In the genomic region with DNA sequence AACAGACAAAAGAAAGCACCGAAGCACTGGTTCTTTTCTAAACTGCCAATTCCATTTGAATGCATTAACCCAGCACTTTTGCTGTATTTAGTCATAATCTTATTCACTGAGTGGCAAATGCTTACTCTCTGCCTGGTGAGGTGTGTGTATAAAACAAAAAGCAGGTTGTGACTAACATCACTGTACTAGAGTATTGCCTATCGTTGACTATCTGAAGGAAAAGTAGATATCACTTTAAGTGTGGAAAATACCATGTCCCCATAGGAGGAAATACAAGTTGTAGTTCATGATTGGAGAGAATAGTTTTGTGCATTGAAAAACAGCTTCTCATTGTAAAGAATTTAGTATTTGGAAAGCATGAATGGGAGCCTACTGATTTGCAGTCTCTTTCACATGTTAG, we compare ENCODE assay signal across 10 cellular contexts. TPM values are rescaled to one million over a fixed set of nuclear protein-coding genes. Genes with fewer than 3 reads are reported as not detected.
A peak's percentile ranks its signal among the peaks of the same experiment; 100 is the strongest.
DNase-seq lines count a peak whose midpoint lies in the region; ATAC-seq, FAIRE-seq and TF ChIP-seq lines count a peak whose summit lies in the region.
"Had no signal": no experiment of that assay in that cellular context is flagged by ENCODE, and none has a peak within 500 bp of the region (broad histone marks: within the 10 kb centered on the region; RNA-seq: fewer than 3 reads in every experiment).

No MANE protein-coding gene starts in this region.

- CTCF ChIA-PET in MCF 10A (lab: Yijun Ruan, JAX) (interaction anchor here (0.7 to 3.9 kb wide), 4 partner anchors 41 to 149 kb away, joined by 3 to 41 read pairs (median 6); no protein-coding TSS in a partner anchor), HepG2 (lab: Yijun Ruan, JAX; ENCODE audit: low intra/inter-chr PET ratio, low total read pairs) (no interaction called here), OCI-LY7 (lab: Charles Lee; ENCODE audit: unreplicated experiment) (no interaction called here)

- BruUV-seq in MCF 10A (replicated peaks; lab: Mats Ljungman, UMichigan) (no TSS peak), HepG2 (replicated peaks; lab: Mats Ljungman, UMichigan) (no TSS peak), OCI-LY7 (replicated peaks; lab: Mats Ljungman, UMichigan) (no TSS peak)

- H3K36me3 ChIP-seq in Loucy (ENCODE audit: insufficient read depth, low read length): no peaks in the 10 kb centered on the region
- H3K36me3 ChIP-seq in HepG2 (replicated peaks in 1 of 2; ENCODE audit: control insufficient read depth in 1 of 2, insufficient read depth in 2 of 2, low read length in 2 of 2): no peaks in the 10 kb centered on the region
- H3K36me3 ChIP-seq in OCI-LY7 (ENCODE audit: insufficient read depth, low read length): no peaks in the 10 kb centered on the region

- H3K4me3 ChIP-seq in Loucy (ENCODE audit: low read length, poor library complexity, severe bottlenecking) (peak overlapping the region; percentile 85), HepG2 (replicated peaks in 1 of 3; ENCODE audit: insufficient read depth in 1 of 3, low read depth in 2 of 3, low read length in 3 of 3) (peak overlapping the region; percentile 90 to 96 (median 93); a peak in 5 of 6 replicates), OCI-LY7 (ENCODE audit: low read depth, low read length, poor library complexity, severe bottlenecking) (no peak overlapping the region)

- WGBS in HepG2 (ENCODE audit: low lambda C conversion rate): 6% methylated on average over 2 of the region's 2 CpGs

- H3K36me3 Mint-ChIP-seq in MCF 10A (ENCODE audit: insufficient read depth, unreplicated experiment): peaks cover 33% of the 10 kb centered on the region

- H3K9me3 Mint-ChIP-seq in MCF 10A (ENCODE audit: unreplicated experiment): no peaks in the 10 kb centered on the region

- H3K4me2 ChIP-seq in Loucy (ENCODE audit: low read depth, low read length, poor library complexity, severe bottlenecking) (peak overlapping the region; percentile 89), HepG2 (ENCODE audit: low read depth, low read length) (peak overlapping the region; percentile 87), OCI-LY7 (ENCODE audit: low read length) (no peak overlapping the region)

- H3F3A ChIP-seq in Loucy (ENCODE audit: low read depth): no peaks in the 10 kb centered on the region

- in situ Hi-C loops in HepG2 (cut with HindIII; ENCODE audit: extremely low pct_ligation_motif_present, low pct_unique_long_range_greater_than_20kb): loop anchor here (5.0 to 10.0 kb wide), 2 partner anchors 47 to 90 kb away; no protein-coding TSS in a partner anchor

- no peak overlapping the region for H2AFZ ChIP-seq in Loucy (ENCODE audit: low read length)
- H2AFZ ChIP-seq in HepG2 (ENCODE audit: low read length): no peak overlapping the region
- H2AFZ ChIP-seq in OCI-LY7 (ENCODE audit: low read length): no peak overlapping the region

- H3K4me1 ChIP-seq in Loucy (ENCODE audit: insufficient read depth, low read length, poor library complexity, severe bottlenecking): peaks cover 60% of the 10 kb centered on the region
- H3K4me1 ChIP-seq in HepG2 (ENCODE audit: insufficient read depth, low read length): peaks cover 62% of the 10 kb centered on the region
- peaks cover 19% of the 10 kb centered on the region for H3K4me1 ChIP-seq in OCI-LY7 (ENCODE audit: insufficient read depth, low read length, poor library complexity, severe bottlenecking)

- H4K20me1 ChIP-seq in Loucy (ENCODE audit: insufficient read depth, low read length, poor library complexity, severe bottlenecking) (peaks cover 11% of the 10 kb centered on the region), HepG2 (ENCODE audit: insufficient read depth, low read length) (peaks cover 11% of the 10 kb centered on the region; the same call in 1 of the 2 replicates), OCI-LY7 (ENCODE audit: insufficient read depth, low read length) (peaks cover 8% of the 10 kb centered on the region)

- no peaks in the 10 kb centered on the region for H3K9me2 ChIP-seq in Loucy (replicated peaks; ENCODE audit: low read depth, low read length)
- H3K9me2 ChIP-seq in OCI-LY7 (ENCODE audit: insufficient read depth, low read length): no peaks in the 10 kb centered on the region

- H3K4me1 Mint-ChIP-seq in MCF 10A (ENCODE audit: insufficient read depth, unreplicated experiment): peaks cover 24% of the 10 kb centered on the region

- intact Hi-C loops in MCF 10A (cut with micrococcal nuclease) (loop anchor here (5.0 kb wide), 2 partner anchors 128 to 152 kb away; no protein-coding TSS in a partner anchor), HepG2 (cut with micrococcal nuclease; ENCODE audit: unreplicated experiment) (loop anchor here (5.0 kb wide), 2 partner anchors 53 to 108 kb away; no protein-coding TSS in a partner anchor), OCI-LY7 (cut with micrococcal nuclease; ENCODE audit: unreplicated experiment) (loop anchor here (5.0 kb wide), 1 partner anchor 247 kb away; a partner anchor contains a TSS)

- TF ChIP-seq EP300 in HepG2 (IDR thresholded peaks at IDR 0.05; ENCODE audit: low read depth in 2 of 2, low read length in 2 of 2): no peak
- TF ChIP-seq EP300 in HepG2 (CRISPR knock-in tag; IDR thresholded peaks at IDR 0.05; ENCODE audit: borderline replicate concordance): no peak

- no peak for FAIRE-seq in HepG2 (lab: Jason Lieb, UNC)

- no peaks in the 10 kb centered on the region for H3K27me3 ChIP-seq in Loucy (ENCODE audit: insufficient read depth, low read length, poor library complexity, severe bottlenecking)
- no peaks in the 10 kb centered on the region; a peak in 1 of 5 replicates for H3K27me3 ChIP-seq in HepG2 (ENCODE audit: control insufficient read depth in 1 of 2, insufficient read depth in 2 of 2, low read length in 2 of 2)

- peak; percentile 42 for DNase-seq in MCF 10A (ENCODE audit: unreplicated experiment)
- no peak for DNase-seq in HepG2 (ENCODE audit: low spot score)
- DNase-seq in activated CD4-positive, alpha-beta T cell treated with anti-CD3 and anti-CD28 coated beads, Interleukin-2, amount 50 U/mL, for 48 hours: no peak
- DNase-seq in activated CD8-positive, alpha-beta memory T cell treated with anti-CD3 and anti-CD28 coated beads, Interleukin-2, amount 50 U/mL, for 4 hours: no peak
- DNase-seq in OCI-LY7 (ENCODE audit: low spot score): no peak
- no peak for DNase-seq in midbrain (lab: John Stamatoyannopoulos, UW)
- DNase-seq: activated effector memory CD4-positive, alpha-beta T cell treated with anti-CD3 and anti-CD28 coated beads, Interleukin-2, amount 50 U/mL, for 16 hours; NCI-H1694 treated with DMSO at 0.1 percent for 48 hours had no signal

- H3K79me2 ChIP-seq in Loucy (ENCODE audit: insufficient read depth, low read length) (peaks cover 66% of the 10 kb centered on the region), HepG2 (ENCODE audit: insufficient read depth, low read length) (peaks cover 73% of the 10 kb centered on the region), OCI-LY7 (ENCODE audit: insufficient read depth, low read depth, low read length) (no peaks in the 10 kb centered on the region)

- no peak for TF ChIP-seq RAD21 in HepG2 (CRISPR knock-in tag; IDR thresholded peaks at IDR 0.05)

- no peak for ATAC-seq in HepG2

- H3K9ac ChIP-seq in Loucy (ENCODE audit: low read depth, low read length, poor library complexity, severe bottlenecking) (peak overlapping the region; percentile 82), HepG2 (ENCODE audit: insufficient read depth, low read depth, low read length) (peak overlapping the region; percentile 89)

- no peaks in the 10 kb centered on the region for H3K27me3 Mint-ChIP-seq in MCF 10A (ENCODE audit: insufficient read depth, unreplicated experiment)

- POLR2A ChIA-PET in MCF 10A (lab: Yijun Ruan, JAX) (interaction anchor here (0.5 to 9.3 kb wide), 27 partner anchors 9 to 632 kb away, joined by 3 to 288 read pairs (median 4); no protein-coding TSS in a partner anchor), HepG2 (lab: Yijun Ruan, JAX) (interaction anchor here (0.6 to 5.2 kb wide), 5 partner anchors 13 to 97 kb away, joined by 3 to 94 read pairs (median 4); no protein-coding TSS in a partner anchor), OCI-LY7 (lab: Charles Lee) (interaction anchor here (0.8 to 0.9 kb wide), 2 partner anchors 16 to 97 kb away, joined by 3 to 4 read pairs; no protein-coding TSS in a partner anchor)

- H3K4me3 Mint-ChIP-seq in MCF 10A (ENCODE audit: unreplicated experiment): peak overlapping the region; percentile 73

- TF ChIP-seq POLR2A in HepG2 (IDR thresholded peaks at IDR 0.05; ENCODE audit: insufficient read depth in 1 of 2, low read depth in 2 of 2, low read length in 2 of 2): 0 out of 4 replicates have a peak, but pooled peaks of 1 of the 2 experiments have one; percentile 25

- TF ChIP-seq CTCF in Loucy (conservative IDR thresholded peaks at IDR 0.05; ENCODE audit: low read length) (no peak), MCF 10A (IDR thresholded peaks at IDR 0.05; ENCODE audit: unreplicated experiment) (no peak), HepG2 (CRISPR knock-in tag; IDR thresholded peaks at IDR 0.05) (no peak), OCI-LY7 (conservative IDR thresholded peaks at IDR 0.05; ENCODE audit: low read length) (no peak)

- peak overlapping the region; percentile 85 for H3K27ac Mint-ChIP-seq in MCF 10A (ENCODE audit: low read depth, unreplicated experiment)

- H3K9me3 ChIP-seq in Loucy (ENCODE audit: insufficient read depth, low read depth, low read length) (no peaks in the 10 kb centered on the region), HepG2 (ENCODE audit: low read length) (no peaks in the 10 kb centered on the region), OCI-LY7 (ENCODE audit: low read length) (no peaks in the 10 kb centered on the region)

- H3K27ac ChIP-seq in HepG2 (ENCODE audit: extremely low read length, insufficient read depth, low read length): peak overlapping the region; percentile 91
- peak overlapping the region; percentile 36 for H3K27ac ChIP-seq in temporal lobe (ENCODE audit: low read depth, low read length)
- no peak overlapping the region for H3K27ac ChIP-seq in OCI-LY7 (ENCODE audit: low read depth, low read length, poor library complexity, severe bottlenecking)

RNA-seq across cellular contexts. Expression of a gene that starts 2.7 kb away (rescaled TPM):
- total RNA-seq in MCF 10A (2022): 151 and 158 TPM in 2 replicates
- 52.8 and 70.2 TPM in 2 replicates for total RNA-seq in HepG2 (2016; rRNA removed; fragmentation: Illumina TruSeq; extraction: Trizol)
- 11.2 and 14.5 TPM in 2 replicates for total RNA-seq in HepG2 (2016; cell fraction: cytosol; rRNA removed; fragmentation: Illumina TruSeq; extraction: Trizol; ENCODE audit: low read depth)
- 52.2 and 54.1 TPM in 2 replicates for total RNA-seq in HepG2 (2016; cell fraction: insoluble cytoplasmic fraction; rRNA removed; fragmentation: Illumina TruSeq; extraction: Trizol)
- total RNA-seq in HepG2 (2016; cell fraction: membrane; rRNA removed; fragmentation: Illumina TruSeq; extraction: Trizol): 17.9 and 18.7 TPM in 2 replicates
- total RNA-seq in HepG2 (2016; cell fraction: nucleus; rRNA removed; fragmentation: Illumina TruSeq; extraction: Trizol): 88.4 and 102 TPM in 2 replicates
- polyA plus RNA-seq in HepG2 (2011; rRNA removed): 107 and 119 TPM in 2 replicates
- polyA plus RNA-seq in HepG2 (2011; cell fraction: cytosol; rRNA removed): 76.4 TPM in 2 replicates
- 70.2 and 73.2 TPM in 2 replicates for polyA plus RNA-seq in HepG2 (2011; cell fraction: nucleus; rRNA removed)
- polyA plus RNA-seq in HepG2 (2012): 49.7 and 51.7 TPM in 2 replicates
- polyA plus RNA-seq in HepG2 (2016; cell fraction: cytosol; fragmentation: Illumina TruSeq; extraction: Trizol; ENCODE audit: low read depth): 3.8 and 5.4 TPM in 2 replicates
- 43.1 and 47.2 TPM in 2 replicates for polyA plus RNA-seq in HepG2 (2016; cell fraction: insoluble cytoplasmic fraction; fragmentation: Illumina TruSeq; extraction: Trizol; ENCODE audit: low read depth)
- 10.0 and 10.3 TPM in 2 replicates for polyA plus RNA-seq in HepG2 (2016; cell fraction: membrane; fragmentation: Illumina TruSeq; extraction: Trizol; ENCODE audit: low read depth)
- polyA plus RNA-seq in HepG2 (2016; cell fraction: nucleus; fragmentation: Illumina TruSeq; extraction: Trizol; ENCODE audit: insufficient read depth, low read depth): 37.0 and 39.1 TPM in 2 replicates
- polyA minus RNA-seq in HepG2 (2011; rRNA and poly(A)+ RNA removed; ENCODE audit: low replicate concordance): 133 and 288 TPM in 2 replicates
- polyA minus RNA-seq in HepG2 (2011; cell fraction: cytosol; rRNA and poly(A)+ RNA removed): 49.8 and 79.5 TPM in 2 replicates
- 358 and 434 TPM in 2 replicates for polyA minus RNA-seq in HepG2 (2011; cell fraction: nucleus; rRNA and poly(A)+ RNA removed)
- total RNA-seq in temporal lobe: 23.4 TPM
- 6.3 and 10.3 TPM in 2 replicates for total RNA-seq in OCI-LY7 (2014; rRNA removed; shearing (Covaris generic))
- total RNA-seq in OCI-LY7 (2022): 12.6 and 15.2 TPM in 2 replicates
